ENCODE assay signal across 1 cellular context in genomic region chr2:216114476-216115223, GRCh38.
TF ChIP-seq lines count a peak whose summit lies in the region.

No MANE protein-coding gene starts in this region.

TF ChIP-seq in SK-N-SH, 30 proteins besides CTCF, POLR2A, EP300 and RAD21 (continued from another document):
- TF ChIP-seq RXRA (IDR thresholded peaks at IDR 0.05; ENCODE audit: borderline replicate concordance, low read depth) (no peak), USF1 (IDR thresholded peaks at IDR 0.05; ENCODE audit: borderline replicate concordance, low read depth) (no peak), ZBTB33 (IDR thresholded peaks at IDR 0.05; ENCODE audit: borderline replicate concordance, low read depth) (0 out of 2 replicates have a peak, but pooled peaks have one; percentile 13), FOXM1 (IDR thresholded peaks at IDR 0.05; ENCODE audit: low read depth) (no peak), REST (IDR thresholded peaks at IDR 0.05; ENCODE audit: low read depth, low read length) (no peak; the same call in 1 of the 2 replicates), PBX3 (IDR thresholded peaks at IDR 0.05) (peak; percentile 4; the same call in 1 of the 2 replicates), IRF3 (IDR thresholded peaks at IDR 0.05; ENCODE audit: low read depth, low read length) (no peak), JUND (IDR thresholded peaks at IDR 0.05) (no peak), TEAD4 (IDR thresholded peaks at IDR 0.05; ENCODE audit: borderline replicate concordance, insufficient read depth) (no peak)
